Comparison of ENCODE assay signal across 10 cellular contexts in genomic region chr14:64761441-64762043, GRCh38. TPM values are rescaled to one million over a fixed set of nuclear protein-coding genes. Genes with fewer than 3 reads are reported as not detected.
DNase-seq lines count a peak whose midpoint lies in the region; ATAC-seq and TF ChIP-seq lines count a peak whose summit lies in the region.
"Had no signal": no experiment of that assay in that cellular context is flagged by ENCODE, and none has a peak within 500 bp of the region (broad histone marks: within the 10 kb centered on the region; RNA-seq: fewer than 3 reads in every experiment).

No MANE protein-coding gene starts in this region.

- intact Hi-C loops in mammary epithelial cell (cut with micrococcal nuclease) (loop anchor here (1.0 to 10.0 kb wide), 4 partner anchors 58 to 419 kb away; partner anchors contain the start of genes ZBTB1 and ZBTB25), lower lobe of right lung (cut with DNase I) (no loop called here), uterus (cut with DNase I; ENCODE audit: low total_unique reads) (loop anchor here (5.0 kb wide), 1 partner anchor 89 kb away; no protein-coding TSS in a partner anchor)

- no peaks in the 10 kb centered on the region for H4K20me1 ChIP-seq in mammary epithelial cell (ENCODE audit: insufficient read depth, low read length)

- H3K27ac ChIP-seq in mammary epithelial cell (ENCODE audit: insufficient read depth, low read depth, low read length) (peak overlapping the region; percentile 47), lower lobe of right lung (no peak overlapping the region), uterus (peak overlapping the region; percentile 83 to 87)
- H3K27ac ChIP-seq: left lung had no signal

- peaks cover 4% of the 10 kb centered on the region for H3K4me1 Mint-ChIP-seq in activated naive CD8-positive, alpha-beta T cell treated with anti-CD3 and anti-CD28 coated beads, Interleukin-2, amount 10 ng/mL, durations not matched to agents 7 days and 5 days
- peaks cover 8% of the 10 kb centered on the region for H3K4me1 Mint-ChIP-seq in activated naive CD8-positive, alpha-beta T cell treated with anti-CD3 and anti-CD28 coated beads, Interleukin-2, amount 50 U/mL, for 24 hours

- no peaks in the 10 kb centered on the region for H3K79me2 ChIP-seq in mammary epithelial cell (ENCODE audit: insufficient read depth, low read length)

- H3K9ac ChIP-seq in mammary epithelial cell (ENCODE audit: insufficient read depth, low read length): peak overlapping the region; percentile 30

- dilution Hi-C loops in mammary epithelial cell (cut with HindIII; ENCODE audit: low sequenced_read_pairs): no loop called here

- BruUV-seq in mammary epithelial cell (replicated peaks; lab: Mats Ljungman, UMichigan): no TSS peak

- no peak for ATAC-seq in activated naive CD8-positive, alpha-beta T cell treated with anti-CD3 and anti-CD28 coated beads, Interleukin-2, amount 10 ng/mL, durations not matched to agents 7 days and 5 days (ENCODE audit: low read depth)
- ATAC-seq in activated naive CD8-positive, alpha-beta T cell treated with anti-CD3 and anti-CD28 coated beads, Interleukin-2, amount 50 U/mL, for 24 hours: no peak
- no peak for ATAC-seq in lower lobe of right lung
- ATAC-seq in omental fat pad (ENCODE audit: low FRiP score): no peak
- ATAC-seq in HG02852 (IDR thresholded peaks at IDR 0.05; ENCODE audit: unreplicated experiment): no peak

- in situ Hi-C loops in mammary epithelial cell (cut with MboI; ENCODE audit: low sequenced_read_pairs in 2 of 2): loop anchor here in 1 of 2 donors (5.0 to 25.0 kb wide), 2 partner anchors 89 to 249 kb away; partner anchors contain the start of genes ZBTB1 and ZBTB25

- CTCF ChIA-PET in mammary epithelial cell (lab: Charles Lee; ENCODE audit: low non-redundant PET): interaction anchor here (0.5 kb wide), 1 partner anchor 215 kb away, joined by 3 read pairs; no protein-coding TSS in a partner anchor

- TF ChIP-seq CTCF in mammary epithelial cell (conservative IDR thresholded peaks at IDR 0.05 in 1 of 2, IDR thresholded peaks at IDR 0.05 in 1 of 2; ENCODE audit: extremely low read depth in 1 of 2, insufficient read depth in 1 of 2, low read depth in 1 of 2, low read length in 2 of 2) (peak; percentile 2 to 38), lower lobe of right lung (IDR thresholded peaks at IDR 0.05) (no peak), uterus (IDR thresholded peaks at IDR 0.05) (no peak), omental fat pad (IDR thresholded peaks at IDR 0.05) (no peak), GM20000 (IDR thresholded peaks at IDR 0.05; ENCODE audit: extremely low read depth, missing control alignments) (no peak)

- H3K36me3 ChIP-seq in mammary epithelial cell (ENCODE audit: insufficient read depth, low read length) (no peaks in the 10 kb centered on the region), lower lobe of right lung (no peaks in the 10 kb centered on the region), uterus (no peaks in the 10 kb centered on the region)
- H3K36me3 ChIP-seq: left lung had no signal

- H3K27me3 ChIP-seq in mammary epithelial cell (ENCODE audit: insufficient read depth, low read length) (no peaks in the 10 kb centered on the region), lower lobe of right lung (ENCODE audit: low read depth) (no peaks in the 10 kb centered on the region), uterus (no peaks in the 10 kb centered on the region)

- H3K4me2 ChIP-seq in mammary epithelial cell (ENCODE audit: insufficient read depth, low read depth, low read length): peak overlapping the region; percentile 63

- POLR2A ChIA-PET in activated naive CD8-positive, alpha-beta T cell treated with anti-CD3 and anti-CD28 coated beads, Interleukin-2, amount 10 ng/mL, durations not matched to agents 7 days and 5 days (lab: Charles Lee): interaction anchor here (1.1 kb wide), 1 partner anchor 88 kb away, joined by 3 read pairs; no protein-coding TSS in a partner anchor

- H3K27me3 Mint-ChIP-seq in activated naive CD8-positive, alpha-beta T cell treated with anti-CD3 and anti-CD28 coated beads, Interleukin-2, amount 10 ng/mL, durations not matched to agents 7 days and 5 days: peaks cover 31% of the 10 kb centered on the region
- peaks cover 6% of the 10 kb centered on the region for H3K27me3 Mint-ChIP-seq in activated naive CD8-positive, alpha-beta T cell treated with anti-CD3 and anti-CD28 coated beads, Interleukin-2, amount 50 U/mL, for 24 hours

- no peak overlapping the region for H3K4me3 ChIP-seq in mammary epithelial cell (replicated peaks in 1 of 3; ENCODE audit: insufficient read depth in 1 of 3, low read depth in 2 of 3, low read length in 3 of 3)
- H3K4me3 ChIP-seq in lower lobe of right lung: no peak overlapping the region
- no peak overlapping the region for H3K4me3 ChIP-seq in uterus
- H3K4me3 ChIP-seq: left lung had no signal

- DNase-seq in activated naive CD8-positive, alpha-beta T cell treated with anti-CD3 and anti-CD28 coated beads, Interleukin-2, amount 10 ng/mL, durations not matched to agents 7 days and 5 days: no peak
- DNase-seq in activated naive CD8-positive, alpha-beta T cell treated with anti-CD3 and anti-CD28 coated beads, Interleukin-2, amount 50 U/mL, for 24 hours: no peak
- DNase-seq in mammary epithelial cell (no peak), lower lobe of right lung (peak; percentile 35), uterus (peak; percentile 45 to 54), omental fat pad (ENCODE audit: low spot score) (no peak), GM20000 (ENCODE audit: low spot score) (no peak)
- DNase-seq: activated B cell treated with CpG ODN at 0.5 μM for 24 hours had no signal

- H3K36me3 Mint-ChIP-seq in activated naive CD8-positive, alpha-beta T cell treated with anti-CD3 and anti-CD28 coated beads, Interleukin-2, amount 10 ng/mL, durations not matched to agents 7 days and 5 days: no peaks in the 10 kb centered on the region
- no peaks in the 10 kb centered on the region for H3K36me3 Mint-ChIP-seq in activated naive CD8-positive, alpha-beta T cell treated with anti-CD3 and anti-CD28 coated beads, Interleukin-2, amount 50 U/mL, for 24 hours (ENCODE audit: low read depth)

- no peak for TF ChIP-seq POLR2A in uterus (IDR thresholded peaks at IDR 0.05)

- peak overlapping the region; percentile 47 for H2AFZ ChIP-seq in mammary epithelial cell (ENCODE audit: low read depth, low read length)

- WGBS in mammary epithelial cell (ENCODE audit: low coverage, missing lambda C conversion rate): 10% methylated on average over 5 of the region's 5 CpGs

- no peak overlapping the region for H3K4me3 Mint-ChIP-seq in activated naive CD8-positive, alpha-beta T cell treated with anti-CD3 and anti-CD28 coated beads, Interleukin-2, amount 10 ng/mL, durations not matched to agents 7 days and 5 days
- no peak overlapping the region for H3K4me3 Mint-ChIP-seq in activated naive CD8-positive, alpha-beta T cell treated with anti-CD3 and anti-CD28 coated beads, Interleukin-2, amount 50 U/mL, for 24 hours
- H3K4me3 Mint-ChIP-seq: activated B cell treated with CpG ODN at 0.5 μM for 24 hours had no signal

- H3K9me3 Mint-ChIP-seq in activated naive CD8-positive, alpha-beta T cell treated with anti-CD3 and anti-CD28 coated beads, Interleukin-2, amount 10 ng/mL, durations not matched to agents 7 days and 5 days: no peaks in the 10 kb centered on the region
- no peaks in the 10 kb centered on the region for H3K9me3 Mint-ChIP-seq in activated naive CD8-positive, alpha-beta T cell treated with anti-CD3 and anti-CD28 coated beads, Interleukin-2, amount 50 U/mL, for 24 hours
- H3K9me3 Mint-ChIP-seq: activated B cell treated with CpG ODN at 0.5 μM for 24 hours had no signal

- H3K27ac Mint-ChIP-seq in activated naive CD8-positive, alpha-beta T cell treated with anti-CD3 and anti-CD28 coated beads, Interleukin-2, amount 10 ng/mL, durations not matched to agents 7 days and 5 days: peak overlapping the region; percentile 2
- H3K27ac Mint-ChIP-seq in activated naive CD8-positive, alpha-beta T cell treated with anti-CD3 and anti-CD28 coated beads, Interleukin-2, amount 50 U/mL, for 24 hours: no peak overlapping the region
- H3K27ac Mint-ChIP-seq: activated B cell treated with CpG ODN at 0.5 μM for 24 hours had no signal

- no peaks in the 10 kb centered on the region for H3K9me3 ChIP-seq in mammary epithelial cell (replicated peaks; ENCODE audit: insufficient read depth, low read length)
- no peaks in the 10 kb centered on the region for H3K9me3 ChIP-seq in lower lobe of right lung
- no peaks in the 10 kb centered on the region for H3K9me3 ChIP-seq in uterus
- H3K9me3 ChIP-seq: left lung had no signal

- H3K4me1 ChIP-seq in mammary epithelial cell (ENCODE audit: insufficient read depth, low read length) (peaks cover 76% of the 10 kb centered on the region), lower lobe of right lung (peaks cover 53% of the 10 kb centered on the region), uterus (peaks cover 13 to 38% of the 10 kb centered on the region in 2 donors)

RNA-seq across cellular contexts. Expression of gene PLEKHG3, which starts 57.3 kb away (rescaled TPM):
- total RNA-seq in activated naive CD8-positive, alpha-beta T cell treated with anti-CD3 and anti-CD28 coated beads, Interleukin-2, amount 10 ng/mL, durations not matched to agents 7 days and 5 days: 1 to 10 TPM; 5.5 to 6.6 TPM
- total RNA-seq in mammary epithelial cell (100 to 1,000 TPM in 1 of 2 donors, 10 to 100 TPM in 1; 47.8 to 137 TPM), lower lobe of right lung (33.1 TPM), uterus (100 to 1,000 TPM in 1 of 4 donors, 10 to 100 TPM in 3; 40.5 to 178 (median 59.7) TPM), omental fat pad (10 to 100 TPM; 29.6 to 45.9 (median 37.5) TPM)
- polyA plus RNA-seq in mammary epithelial cell: 68.7 TPM
- 80.7 TPM for polyA minus RNA-seq in mammary epithelial cell

Comparison
In these comparisons a context has a peak if more than half of its experiments do, and no peak if none do; other contexts are left out.
1. DNase-seq: peak in lower lobe of right lung (single experiment) and uterus (2 of 2); none in activated naive CD8-positive, alpha-beta T cell treated with anti-CD3 and anti-CD28 coated beads, Interleukin-2, amount 10 ng/mL, durations not matched to agents 7 days and 5 days (single experiment), activated naive CD8-positive, alpha-beta T cell treated with anti-CD3 and anti-CD28 coated beads, Interleukin-2, amount 50 U/mL, for 24 hours (single experiment), mammary epithelial cell (single experiment), omental fat pad (single experiment) and GM20000 (single experiment).
2. CTCF ChIP-seq: peak in mammary epithelial cell (2 of 2); none in lower lobe of right lung (single experiment), uterus (0 of 4), omental fat pad (0 of 3) and GM20000 (single experiment).